ENCODE assay signal across 1 cellular context in the genomic region with DNA sequence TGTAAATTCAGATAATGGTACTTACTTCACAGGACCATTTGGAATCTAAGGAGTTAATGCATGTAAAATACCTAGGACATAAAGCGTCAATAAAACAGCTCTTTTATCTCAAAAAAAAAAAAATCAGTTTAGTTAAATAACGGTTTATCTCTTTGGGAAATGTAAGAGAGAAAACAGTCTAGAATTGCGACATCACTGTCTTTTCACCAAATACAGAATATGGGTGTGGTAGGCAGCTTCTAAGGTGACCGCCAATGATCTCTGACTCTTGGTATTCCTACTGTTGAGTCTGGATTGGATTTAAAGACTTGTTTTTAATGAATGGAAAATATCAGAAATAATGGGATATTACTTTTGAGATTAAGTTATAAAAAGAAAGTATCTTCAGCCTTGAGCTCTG.
TF ChIP-seq lines count a peak whose summit lies in the region.

No MANE protein-coding gene starts in this region.

TF ChIP-seq in GM23338, 12 proteins besides CTCF, POLR2A, EP300 and RAD21 (continued from another document):
- no peak for TF ChIP-seq NANOG (IDR thresholded peaks at IDR 0.05; ENCODE audit: borderline replicate concordance)
- no peak for TF ChIP-seq STAT1 (IDR thresholded peaks at IDR 0.05; ENCODE audit: unreplicated experiment)
